ENCODE assay signal across 30 cellular contexts in the genomic region with DNA sequence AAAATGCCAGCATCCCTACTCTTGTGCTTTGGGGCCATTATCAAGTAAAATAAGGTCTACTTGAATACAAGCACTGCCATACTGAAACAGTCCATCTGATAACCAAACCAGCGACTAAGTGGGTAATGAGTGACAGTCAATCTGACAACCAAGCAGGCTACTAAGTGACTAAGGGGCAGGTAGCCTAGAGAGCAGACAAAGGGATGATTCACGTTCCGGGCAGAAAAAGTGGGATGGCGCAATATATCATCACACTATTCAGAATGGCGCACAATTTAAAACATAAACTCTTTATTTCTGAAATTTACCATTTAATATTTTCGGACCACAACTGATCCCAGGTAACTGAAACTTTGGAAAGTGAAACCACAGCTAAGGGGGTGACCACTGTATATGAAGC. TPM values are rescaled to one million over a fixed set of nuclear protein-coding genes. Genes with fewer than 3 reads are reported as not detected.
DNase-seq lines count a peak whose midpoint lies in the region; ATAC-seq and TF ChIP-seq lines count a peak whose summit lies in the region.
"Had no signal": no experiment of that assay in that cellular context is flagged by ENCODE, and none has a peak within 500 bp of the region (broad histone marks: within the 10 kb centered on the region; RNA-seq: fewer than 3 reads in every experiment).

No MANE protein-coding gene starts in this region.

- H3K27ac ChIP-seq in RWPE2 (ENCODE audit: poor library complexity, severe bottlenecking): peak overlapping the region; percentile 25
- no peak overlapping the region for H3K27ac ChIP-seq in mesenchymal stem cell (ENCODE audit: low read length, poor library complexity, severe bottlenecking)
- no peak overlapping the region for H3K27ac ChIP-seq in Peyer's patch
- H3K27ac ChIP-seq: BLaER1, gastroesophageal sphincter, pancreas, suprapubic skin, VCaP had no signal

- H3K4me3 ChIP-seq in RWPE2 (ENCODE audit: severe bottlenecking): no peak overlapping the region
- H3K4me3 ChIP-seq in mesenchymal stem cell (ENCODE audit: insufficient read depth in 1 of 2, low read depth in 1 of 2, low read length in 2 of 2): no peak overlapping the region
- no peak overlapping the region for H3K4me3 ChIP-seq in Peyer's patch
- H3K4me3 ChIP-seq: BLaER1, gastroesophageal sphincter, pancreas, suprapubic skin had no signal

- no peaks in the 10 kb centered on the region for H3K79me1 ChIP-seq in mesenchymal stem cell (replicated peaks; ENCODE audit: low read length, poor library complexity, severe bottlenecking)

- no peaks in the 10 kb centered on the region for H3K27me3 ChIP-seq in RWPE2 (ENCODE audit: insufficient read depth, poor library complexity, severe bottlenecking)
- no peaks in the 10 kb centered on the region for H3K27me3 ChIP-seq in mesenchymal stem cell (ENCODE audit: control insufficient read depth in 1 of 2, insufficient read depth in 1 of 2, low read length in 2 of 2)
- H3K27me3 ChIP-seq in Peyer's patch: no peaks in the 10 kb centered on the region
- H3K27me3 ChIP-seq: BLaER1, gastroesophageal sphincter, pancreas, suprapubic skin had no signal

- TF ChIP-seq CTCF in RWPE2 (IDR thresholded peaks at IDR 0.05; ENCODE audit: poor library complexity, severe bottlenecking) (no peak), Peyer's patch (IDR thresholded peaks at IDR 0.05) (no peak)

- H4K91ac ChIP-seq in mesenchymal stem cell (ENCODE audit: low read length): no peak overlapping the region

- no peak overlapping the region for H4K8ac ChIP-seq in mesenchymal stem cell (ENCODE audit: low read length)

- H3K36me3 ChIP-seq in RWPE2 (ENCODE audit: low read depth) (no peaks in the 10 kb centered on the region), mesenchymal stem cell (ENCODE audit: control insufficient read depth in 1 of 2, insufficient read depth in 2 of 2, low read depth in 1 of 2, low read length in 2 of 2) (peaks cover 0 to 3% of the 10 kb centered on the region in 2 experiments), Peyer's patch (no peaks in the 10 kb centered on the region)
- H3K36me3 ChIP-seq: BLaER1, gastroesophageal sphincter, pancreas, suprapubic skin had no signal

- H3K9me3 ChIP-seq in RWPE2 (ENCODE audit: severe bottlenecking): no peaks in the 10 kb centered on the region
- no peaks in the 10 kb centered on the region for H3K9me3 ChIP-seq in mesenchymal stem cell (ENCODE audit: control insufficient read depth, low read length)
- no peaks in the 10 kb centered on the region for H3K9me3 ChIP-seq in Peyer's patch
- H3K9me3 ChIP-seq: BLaER1, gastroesophageal sphincter, pancreas, suprapubic skin had no signal

- no peak overlapping the region for H2BK120ac ChIP-seq in mesenchymal stem cell (ENCODE audit: low read depth, low read length)

- no peak overlapping the region for H3K14ac ChIP-seq in mesenchymal stem cell (ENCODE audit: low read length in 2 of 2)

- 92% methylated on average over 6 of the region's 6 CpGs for WGBS in mesenchymal stem cell

- H2AK5ac ChIP-seq in mesenchymal stem cell (ENCODE audit: low read length, severe bottlenecking): no peak overlapping the region

- no peak overlapping the region for H2BK12ac ChIP-seq in mesenchymal stem cell (ENCODE audit: low read length in 2 of 2)

- ATAC-seq in RWPE2 (ENCODE audit: low read depth): peak; percentile 80
- ATAC-seq: activated CD4-positive, alpha-beta T cell treated with anti-CD3 and anti-CD28 coated beads for 36 hours; activated CD8-positive, alpha-beta T cell treated with anti-CD3 and anti-CD28 coated beads for 36 hours; activated T-helper 17 cell treated with anti-CD3 and anti-CD28 coated beads, Interleukin-2, amount 50 U/mL, for 72 hours; gastroesophageal sphincter; left colon; pancreas; right cardiac atrium had no signal

- H3K4ac ChIP-seq in mesenchymal stem cell (ENCODE audit: low read depth in 1 of 2, low read length in 2 of 2): no peak overlapping the region

- H2BK5ac ChIP-seq in mesenchymal stem cell (ENCODE audit: low read depth, low read length, poor library complexity, severe bottlenecking): no peak overlapping the region

- H2AFZ ChIP-seq in mesenchymal stem cell (ENCODE audit: low read depth, low read length): no peak overlapping the region

- peaks cover 24% of the 10 kb centered on the region for H3K4me1 ChIP-seq in RWPE2 (ENCODE audit: insufficient read depth, poor library complexity, severe bottlenecking)
- H3K4me1 ChIP-seq in mesenchymal stem cell (ENCODE audit: control insufficient read depth, insufficient read depth, low read depth, low read length): peaks cover 1% of the 10 kb centered on the region
- H3K4me1 ChIP-seq in Peyer's patch: no peaks in the 10 kb centered on the region
- H3K4me1 ChIP-seq: BLaER1, suprapubic skin had no signal

- TF ChIP-seq POLR2A in Peyer's patch (IDR thresholded peaks at IDR 0.05): no peak

- H3K9ac ChIP-seq in mesenchymal stem cell (ENCODE audit: low read length): no peak overlapping the region
- H3K9ac ChIP-seq: BLaER1 had no signal

- no peak overlapping the region for H2BK15ac ChIP-seq in mesenchymal stem cell (ENCODE audit: low read depth, poor library complexity, severe bottlenecking)

- no peak overlapping the region for H3K18ac ChIP-seq in mesenchymal stem cell (ENCODE audit: low read depth in 1 of 2, low read length in 2 of 2)

- no peak overlapping the region for H3K4me2 ChIP-seq in mesenchymal stem cell (ENCODE audit: low read length, poor library complexity, severe bottlenecking)
- H3K4me2 ChIP-seq: BLaER1 had no signal

- DNase-seq in ACHN (peak; percentile 24), M059J (ENCODE audit: low read depth) (peak; percentile 57), RWPE2 (ENCODE audit: low spot score) (no peak), iris pigment epithelial cell (ENCODE audit: low read depth) (peak; percentile 66), NK-92 (lab: John Stamatoyannopoulos, UW; ENCODE audit: unreplicated experiment) (no peak), mesenchymal stem cell (no peak), Peyer's patch (no peak)
- DNase-seq: activated CD4-positive, alpha-beta T cell treated with anti-CD3 and anti-CD28 coated beads for 36 hours; activated CD8-positive, alpha-beta T cell treated with anti-CD3 and anti-CD28 coated beads for 36 hours; activated naive CD4-positive, alpha-beta T cell treated with anti-CD3 and anti-CD28 coated beads, Interleukin-2, amount 10 ng/mL, durations not matched to agents 7 days and 5 days; amniotic stem cell; HCEC 1CT; hippocampal formation; left colon; NCI-H1105; NCI-H187 treated with DMSO at 0.1 percent for 48 hours; NCI-H2171 treated with DMSO at 0.1 percent for 48 hours; NCI-H524; nephron progenitor cell; NK-92 treated with Interleukin-12 subunit alpha and Interleukin-12 subunit beta, amount 100 ng/mL, for 24 hours; pancreas; right cardiac atrium; stimulated activated CD4-positive, alpha-beta T cell treated with anti-CD3 and anti-CD28 coated beads, Interleukin-1b, Interleukin-23, amount 100 ng/mL, for 48 hours; stimulated activated naive CD4-positive, alpha-beta T cell treated with Interleukin-2 at 50 U/mL for 16 hours; T-helper 9 cell had no signal

- in situ Hi-C loops in ACHN (cut with HindIII; ENCODE audit: low pct_ligation_motif_present, low pct_unique_long_range_greater_than_20kb, low sequenced_read_pairs): no loop called here

- H3K23ac ChIP-seq in mesenchymal stem cell (ENCODE audit: low read length in 2 of 2): no peak overlapping the region

RNA-seq across cellular contexts. Expression of a gene that starts 17.7 kb away (rescaled TPM):
- 7.6 and 9.7 TPM in 2 replicates for total RNA-seq in M059J (2014; rRNA removed; shearing (Covaris generic))
- polyA plus RNA-seq in mesenchymal stem cell (2013, experiment 1 of 2): not detected
- polyA plus RNA-seq in mesenchymal stem cell (2013, experiment 2 of 2): not detected
- not detected for total RNA-seq in Peyer's patch
- total RNA-seq: activated CD4-positive, alpha-beta T cell treated with anti-CD3 and anti-CD28 coated beads for 36 hours; activated CD8-positive, alpha-beta T cell treated with anti-CD3 and anti-CD28 coated beads for 36 hours; activated T-helper 17 cell treated with anti-CD3 and anti-CD28 coated beads, Interleukin-2, amount 50 U/mL, for 72 hours had no signal

Comparison
In these comparisons a context has a peak if more than half of its experiments do, and no peak if none do; other contexts are left out.
1. DNase-seq: peak in ACHN (single experiment), M059J (single experiment) and iris pigment epithelial cell (single experiment); none in RWPE2 (single experiment), NK-92 (single experiment), mesenchymal stem cell (single experiment) and Peyer's patch (0 of 3).